28 cellular contexts compared by ENCODE assay signal in the genomic region with DNA sequence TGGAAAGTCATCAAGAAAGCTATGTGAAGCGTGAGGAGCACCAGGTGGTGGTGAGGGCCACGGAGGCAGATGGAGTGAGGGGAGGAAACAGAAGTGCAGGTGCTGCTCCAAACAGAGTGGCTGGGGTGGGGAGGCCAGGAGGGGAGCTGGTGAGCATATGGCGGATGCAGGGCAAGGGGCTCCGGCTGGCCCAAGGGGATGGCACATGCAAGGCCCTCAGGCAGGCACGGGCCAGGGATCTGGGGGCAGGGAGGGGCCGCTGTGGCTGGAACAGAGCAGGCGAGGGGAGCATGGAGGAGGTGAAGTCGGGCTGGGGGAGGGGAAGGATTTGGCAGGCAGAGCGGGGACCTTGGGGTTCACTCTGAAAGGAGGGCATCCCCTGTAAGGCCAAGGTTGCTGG.
"Had no signal": no experiment of that assay in that cellular context is flagged by ENCODE, and none has a peak within 500 bp of the region (broad histone marks: within the 10 kb centered on the region; RNA-seq: fewer than 3 reads in every experiment).

No MANE protein-coding gene starts in this region.

- DNase-seq: activated CD4-positive, alpha-beta T cell treated with anti-CD3 and anti-CD28 coated beads, Interleukin-2, amount 10 ng/mL, durations not matched to agents 7 days and 5 days; activated CD4-positive, alpha-beta T cell treated with anti-CD3 and anti-CD28 coated beads, Interleukin-2, amount 50 U/mL, for 48 hours; activated CD8-positive, alpha-beta T cell treated with anti-CD3 and anti-CD28 coated beads, Interleukin-2, amount 10 ng/mL, durations not matched to agents 7 days and 5 days; activated gamma-delta T cell; activated naive CD4-positive, alpha-beta T cell treated with Interleukin-2 at 50 U/mL for 16 hours; activated naive CD8-positive, alpha-beta T cell treated with anti-CD3 and anti-CD28 coated beads, Interleukin-2, amount 10 ng/mL, durations not matched to agents 7 days and 5 days; activated T-cell treated with anti-CD3 and anti-CD28 coated beads, Interleukin-2, amount 50 U/mL, for 24 hours; amygdala; Karpas-422; NCI-H1048; NCI-H1105 treated with DMSO at 0.1 percent for 48 hours; NCI-H1436; NCI-H1694; NCI-H1930; NCI-H2227 treated with DMSO at 0.1 percent for 48 hours; NCI-H446; NCI-H510A treated with DMSO at 0.1 percent for 48 hours; SHP77; SJCRH30; T1000 had no signal

- H3K4me1 Mint-ChIP-seq: activated CD4-positive, alpha-beta T cell treated with anti-CD3 and anti-CD28 coated beads, Interleukin-2, amount 10 ng/mL, durations not matched to agents 7 days and 5 days; activated naive CD4-positive, alpha-beta T cell treated with anti-CD3 and anti-CD28 coated beads, Interleukin-2, amount 50 U/mL, for 24 hours; central memory CD8-positive, alpha-beta T cell had no signal

- H3K27ac Mint-ChIP-seq: activated CD4-positive, alpha-beta T cell treated with anti-CD3 and anti-CD28 coated beads, Interleukin-2, amount 10 ng/mL, durations not matched to agents 7 days and 5 days; activated CD8-positive, alpha-beta T cell treated with anti-CD3 and anti-CD28 coated beads, Interleukin-2, amount 10 ng/mL, durations not matched to agents 7 days and 5 days; activated naive CD4-positive, alpha-beta T cell treated with anti-CD3 and anti-CD28 coated beads, Interleukin-2, amount 50 U/mL, for 24 hours; activated naive CD8-positive, alpha-beta T cell treated with anti-CD3 and anti-CD28 coated beads, Interleukin-2, amount 10 ng/mL, durations not matched to agents 7 days and 5 days; activated T-cell treated with anti-CD3 and anti-CD28 coated beads, Interleukin-2, amount 50 U/mL, for 24 hours; activated T-helper 2 cell treated with anti-CD3 and anti-CD28 coated beads, Interferon-gamma antibody, Interleukin-2, Interleukin-4, amounts not matched to agents 10 μg/mL and 5 μg/mL and 100 μg/mL, durations not matched to agents 14 hours and 24 hours and 36 hours had no signal

- H3K27me3 ChIP-seq: ascending aorta, cardiac muscle cell, SJCRH30 had no signal

- H3K4me3 Mint-ChIP-seq: activated CD4-positive, alpha-beta T cell treated with anti-CD3 and anti-CD28 coated beads, Interleukin-2, amount 10 ng/mL, durations not matched to agents 7 days and 5 days; activated CD8-positive, alpha-beta T cell treated with anti-CD3 and anti-CD28 coated beads, Interleukin-2, amount 10 ng/mL, durations not matched to agents 7 days and 5 days; activated naive CD4-positive, alpha-beta T cell treated with anti-CD3 and anti-CD28 coated beads, Interleukin-2, amount 50 U/mL, for 24 hours; activated naive CD8-positive, alpha-beta T cell treated with anti-CD3 and anti-CD28 coated beads, Interleukin-2, amount 10 ng/mL, durations not matched to agents 7 days and 5 days; activated T-cell treated with anti-CD3 and anti-CD28 coated beads, Interleukin-2, amount 50 U/mL, for 24 hours; central memory CD8-positive, alpha-beta T cell had no signal

- H3K36me3 Mint-ChIP-seq: activated naive CD4-positive, alpha-beta T cell treated with anti-CD3 and anti-CD28 coated beads, Interleukin-2, amount 50 U/mL, for 24 hours; activated naive CD8-positive, alpha-beta T cell treated with anti-CD3 and anti-CD28 coated beads, Interleukin-2, amount 10 ng/mL, durations not matched to agents 7 days and 5 days had no signal

- H3K27ac ChIP-seq: ascending aorta, cardiac muscle cell, SJCRH30, SK-N-MC had no signal

- H3K4me3 ChIP-seq: ascending aorta, cardiac muscle cell, SJCRH30, SK-N-MC had no signal

- FAIRE-seq: TTC549 had no signal

- H3K9me3 ChIP-seq: SJCRH30 had no signal

- ATAC-seq: activated CD8-positive, alpha-beta T cell treated with anti-CD3 and anti-CD28 coated beads, Interleukin-2, amount 10 ng/mL, durations not matched to agents 7 days and 5 days; Panc1 had no signal

- H3K4me1 ChIP-seq: ascending aorta, SJCRH30 had no signal

- H3K36me3 ChIP-seq: ascending aorta, cardiac muscle cell, SJCRH30 had no signal
